ENCODE assay signal across 1 cellular context in genomic region chr4:11037637-11038036, GRCh38.
TF ChIP-seq lines count a peak whose summit lies in the region.

No MANE protein-coding gene starts in this region.

TF ChIP-seq in GM23338, 12 proteins besides CTCF, POLR2A, EP300 and RAD21 (continued from another document):
- no peak for TF ChIP-seq EZH2phosphoT487 (IDR thresholded peaks at IDR 0.05; ENCODE audit: unreplicated experiment)
- TF ChIP-seq REST (IDR thresholded peaks at IDR 0.05; ENCODE audit: unreplicated experiment), result no peak
- no peak for TF ChIP-seq POLR2AphosphoS5 (IDR thresholded peaks at IDR 0.05; ENCODE audit: low read depth)
- TF ChIP-seq ZNF114 (CRISPR knock-in tag; IDR thresholded peaks at IDR 0.05), result no peak
- no peak for TF ChIP-seq CREB1 (CRISPR knock-in tag; IDR thresholded peaks at IDR 0.05; ENCODE audit: low read depth)
- TF ChIP-seq NANOG (IDR thresholded peaks at IDR 0.05; ENCODE audit: borderline replicate concordance), result no peak
